19 cellular contexts compared by ENCODE assay signal in genomic region chr18:634551-635045, GRCh38. TPM values are rescaled to one million over a fixed set of nuclear protein-coding genes. Genes with fewer than 3 reads are reported as not detected.
DNase-seq lines count a peak whose midpoint lies in the region; ATAC-seq and TF ChIP-seq lines count a peak whose summit lies in the region.
"Had no signal": no experiment of that assay in that cellular context is flagged by ENCODE, and none has a peak within 500 bp of the region (broad histone marks: within the 10 kb centered on the region; RNA-seq: fewer than 3 reads in every experiment).

No MANE protein-coding gene starts in this region.

- DNase-seq in ELF-1 (ENCODE audit: low read depth, low spot score) (peak; percentile 41), NCI-H226 (peak; percentile 29), epidermal melanocyte (ENCODE audit: insufficient read length, low spot score) (peak; percentile 23), mesothelial cell of epicardium (ENCODE audit: low spot score in 2 of 2, unreplicated experiment in 2 of 2) (no peak), NCI-H524 (lab: John Stamatoyannopoulos, UW) (no peak), activated gamma-delta T cell treated with Interleukin-2 at 50 U/mL for 16 hours (no peak)
- no peak for DNase-seq in activated CD4-positive, CD25-positive, alpha-beta regulatory T cell (lab: John Stamatoyannopoulos, UW)
- DNase-seq: ACHN; central memory CD4-positive, alpha-beta T cell; effector memory CD8-positive, alpha-beta T cell; Kasumi-1; left lung; NCI-H1417; right lobe of liver; stimulated activated naive CD4-positive, alpha-beta T cell had no signal

- peaks cover 9% of the 10 kb centered on the region for H3K4me1 Mint-ChIP-seq in mesothelial cell of epicardium

- no peaks in the 10 kb centered on the region for H3K27me3 Mint-ChIP-seq in mesothelial cell of epicardium (ENCODE audit: low read depth)

- ATAC-seq in GM18868 (IDR thresholded peaks at IDR 0.05; ENCODE audit: unreplicated experiment), result no peak
- ATAC-seq: effector memory CD8-positive, alpha-beta T cell; left lung; right lobe of liver had no signal

- H3K27ac Mint-ChIP-seq in mesothelial cell of epicardium, result peak overlapping the region; percentile 47
- H3K27ac Mint-ChIP-seq: effector memory CD8-positive, alpha-beta T cell had no signal

- no peak overlapping the region for H3K4me3 Mint-ChIP-seq in mesothelial cell of epicardium
- H3K4me3 Mint-ChIP-seq: effector memory CD8-positive, alpha-beta T cell had no signal

- TF ChIP-seq CTCF in mesothelial cell of epicardium (IDR thresholded peaks at IDR 0.05; ENCODE audit: unreplicated experiment), result no peak

- peaks cover 34% of the 10 kb centered on the region for H3K36me3 Mint-ChIP-seq in mesothelial cell of epicardium

- H3K9me3 Mint-ChIP-seq in mesothelial cell of epicardium, result peaks cover 5% of the 10 kb centered on the region
- H3K9me3 Mint-ChIP-seq: effector memory CD8-positive, alpha-beta T cell had no signal

RNA-seq across cellular contexts. Expression of gene TYMS, which starts 22.9 kb away (rescaled TPM):
- 54.0 to 60.8 TPM (median 55.4 TPM) in 3 replicates for total RNA-seq in mesothelial cell of epicardium

RNA-seq across cellular contexts. Expression of gene CLUL1, which starts 37.8 kb away (rescaled TPM):
- total RNA-seq in mesothelial cell of epicardium, result 66.7 to 71.7 TPM (median 69.2 TPM) in 3 replicates
- total RNA-seq: OCI-LY7, right lobe of liver had no signal

RNA-seq across cellular contexts. Expression of gene CETN1, which starts 54.4 kb away (rescaled TPM):
- total RNA-seq in mesothelial cell of epicardium, result not detected in 3 replicates
- total RNA-seq: left lung, OCI-LY7, omental fat pad, right lobe of liver, tibial nerve had no signal

Comparison
In these comparisons a context has a peak if more than half of its experiments do, and no peak if none do; other contexts are left out.
1. DNase-seq: peak in ELF-1 (single experiment), NCI-H226 (single experiment) and epidermal melanocyte (single experiment); none in mesothelial cell of epicardium (0 of 2), activated CD4-positive, CD25-positive, alpha-beta regulatory T cell (0 of 4), NCI-H524 (0 of 2) and activated gamma-delta T cell treated with Interleukin-2 at 50 U/mL for 16 hours (single experiment).